16 cellular contexts compared by ENCODE assay signal in the genomic region with DNA sequence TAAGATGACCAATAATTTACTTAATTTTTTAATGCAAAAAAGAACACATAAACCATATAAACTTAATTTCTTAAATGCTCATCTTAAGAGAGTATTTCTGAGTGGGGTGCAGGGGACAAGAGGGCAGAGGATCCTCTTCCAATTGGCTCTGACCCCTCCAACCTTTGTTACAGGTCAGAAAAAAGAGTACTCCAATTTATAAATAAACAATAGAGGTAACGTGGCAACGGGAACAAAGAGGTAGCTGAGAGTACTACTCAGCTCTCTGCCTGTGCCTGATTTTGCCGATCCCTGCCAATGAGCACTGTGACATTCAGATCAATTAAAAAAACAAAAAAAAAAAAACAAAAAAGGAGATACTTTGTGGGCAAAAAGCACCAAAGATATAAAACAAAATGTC.
DNase-seq lines count a peak whose midpoint lies in the region; ATAC-seq and TF ChIP-seq lines count a peak whose summit lies in the region.
"Had no signal": no experiment of that assay in that cellular context is flagged by ENCODE, and none has a peak within 500 bp of the region (broad histone marks: within the 10 kb centered on the region; RNA-seq: fewer than 3 reads in every experiment).

No MANE protein-coding gene starts in this region.

- peak; percentile 68 for ATAC-seq in left lung
- ATAC-seq: naive thymus-derived CD8-positive, alpha-beta T cell had no signal

- DNase-seq in DMS79 treated with DMSO at 0.1 percent for 48 hours (lab: John Stamatoyannopoulos, UW), result peak; percentile 32
- peak; percentile 95 for DNase-seq in NCI-H1417 treated with DMSO at 0.1 percent for 48 hours (lab: John Stamatoyannopoulos, UW)
- DNase-seq in NCI-H69 (lab: John Stamatoyannopoulos, UW), result peak; percentile 87
- DNase-seq in left lung, result no peak
- DNase-seq in stimulated activated CD4-positive, alpha-beta T cell treated with anti-CD3 and anti-CD28 coated beads, Interleukin-15, amount 100 ng/mL, for 24 hours, result no peak
- no peak for DNase-seq in RPMI8226
- no peak for DNase-seq in EL
- DNase-seq in D341Med (ENCODE audit: low spot score), result no peak
- DNase-seq: activated CD4-positive, alpha-beta T cell treated with anti-CD3 and anti-CD28 coated beads for 48 hours; activated gamma-delta T cell treated with Interleukin-2 at 50 U/mL for 16 hours; cerebellar nuclear complex; effector CD4-positive, alpha-beta T cell; immature natural killer cell; Karpas-422; naive thymus-derived CD8-positive, alpha-beta T cell; spleen had no signal

- H3K36me3 ChIP-seq in left lung, result no peaks in the 10 kb centered on the region
- H3K36me3 ChIP-seq: spleen had no signal

- H3K27me3 ChIP-seq in left lung, result no peaks in the 10 kb centered on the region
- H3K27me3 ChIP-seq: spleen had no signal

- no peak overlapping the region for H3K4me3 ChIP-seq in left lung
- H3K4me3 ChIP-seq: spleen had no signal

- H3K4me1 ChIP-seq in left lung, result no peaks in the 10 kb centered on the region
- H3K4me1 ChIP-seq: spleen had no signal

- no peak overlapping the region for H3K27ac ChIP-seq in left lung
- H3K27ac ChIP-seq: spleen had no signal

- TF ChIP-seq CTCF in left lung (IDR thresholded peaks at IDR 0.05), result no peak

- intact Hi-C loops in left lung (cut with DNase I), result no loop called here

- H3K9me3 ChIP-seq in left lung, result no peaks in the 10 kb centered on the region
- H3K9me3 ChIP-seq: spleen had no signal

Comparison
In these comparisons a context has a peak if more than half of its experiments do, and no peak if none do; other contexts are left out.
1. DNase-seq: peak in DMS79 treated with DMSO at 0.1 percent for 48 hours (single experiment), NCI-H1417 treated with DMSO at 0.1 percent for 48 hours (single experiment) and NCI-H69 (single experiment); none in left lung (0 of 2), stimulated activated CD4-positive, alpha-beta T cell treated with anti-CD3 and anti-CD28 coated beads, Interleukin-15, amount 100 ng/mL, for 24 hours (single experiment), RPMI8226 (single experiment), EL (single experiment) and D341Med (single experiment).